In genomic region chr9:94922098-94922607, GRCh38 we compare ENCODE assay signal across 1 cellular context.
A peak's percentile ranks its signal among the peaks of the same experiment; 100 is the strongest.
TF ChIP-seq lines count a peak whose summit lies in the region.

No MANE protein-coding gene starts in this region.

TF ChIP-seq in HepG2, 621 proteins besides CTCF, POLR2A, EP300 and RAD21 (continued from another document and continues in another):
- TF ChIP-seq KIAA2018 (CRISPR knock-in tag; IDR thresholded peaks at IDR 0.05; ENCODE audit: borderline replicate concordance) (no peak), CAMTA2 (CRISPR knock-in tag; IDR thresholded peaks at IDR 0.05; ENCODE audit: borderline replicate concordance) (no peak), ARID5B (CRISPR knock-in tag; IDR thresholded peaks at IDR 0.05) (peak; percentile 87), ZBTB40 (IDR thresholded peaks at IDR 0.05) (no peak), ZBTB40 (CRISPR knock-in tag; IDR thresholded peaks at IDR 0.05) (no peak), MAX (IDR thresholded peaks at IDR 0.05) (no peak; the same call in 1 of the 2 replicates), GLMP (CRISPR knock-in tag; IDR thresholded peaks at IDR 0.05; ENCODE audit: borderline replicate concordance) (no peak), ZC3H4 (CRISPR knock-in tag; IDR thresholded peaks at IDR 0.05; ENCODE audit: borderline replicate concordance) (no peak), TRIM24 (CRISPR knock-in tag; IDR thresholded peaks at IDR 0.05) (no peak), HNF1A (IDR thresholded peaks at IDR 0.05; ENCODE audit: low read depth) (no peak), HNF1A (CRISPR knock-in tag; IDR thresholded peaks at IDR 0.05; ENCODE audit: borderline replicate concordance) (peak; percentile 48; the same call in 1 of the 2 replicates), ZNF761 (CRISPR knock-in tag; conservative IDR thresholded peaks at IDR 0.05) (no peak), NFYB (CRISPR knock-in tag; IDR thresholded peaks at IDR 0.05) (no peak), ZNF256 (CRISPR knock-in tag; conservative IDR thresholded peaks at IDR 0.05) (no peak), FOXM1 (CRISPR knock-in tag; IDR thresholded peaks at IDR 0.05) (no peak), ZNF563 (CRISPR knock-in tag; IDR thresholded peaks at IDR 0.05) (no peak), CENPX (CRISPR knock-in tag; IDR thresholded peaks at IDR 0.05) (no peak), ZNF784 (CRISPR knock-in tag; IDR thresholded peaks at IDR 0.05; ENCODE audit: borderline replicate concordance) (no peak), HOXA9 (CRISPR knock-in tag; IDR thresholded peaks at IDR 0.05; ENCODE audit: borderline replicate concordance) (no peak), GLI4 (CRISPR knock-in tag; IDR thresholded peaks at IDR 0.05; ENCODE audit: borderline replicate concordance) (no peak), SIX1 (CRISPR knock-in tag; IDR thresholded peaks at IDR 0.05; ENCODE audit: borderline replicate concordance) (no peak; the same call in 1 of the 2 replicates)
